In genomic region chr6:31971993-31972708, GRCh38 we compare ENCODE assay signal across 8 cellular contexts. TPM values are rescaled to one million over a fixed set of nuclear protein-coding genes. Genes with fewer than 3 reads are reported as not detected.
DNase-seq lines count a peak whose midpoint lies in the region; ATAC-seq and TF ChIP-seq lines count a peak whose summit lies in the region.

Gene DXO (minus strand): TSS chr6:31972138. CDS start chr6:31971675, 463 bp downstream.

- peak within 1 kb of the TSS; percentile 54 for H2BK5ac ChIP-seq in trophoblast cell (ENCODE audit: low read depth, low read length, poor library complexity)

- no peaks in the 10 kb centered on the region for H3K27me3 ChIP-seq in adipocyte (replicated peaks; ENCODE audit: control insufficient read depth, insufficient read depth, low read length)
- no peaks in the 10 kb centered on the region for H3K27me3 ChIP-seq in cardiac muscle cell
- no peaks in the 10 kb centered on the region for H3K27me3 ChIP-seq in trophoblast cell (ENCODE audit: insufficient read depth, low read length)
- no peaks in the 10 kb centered on the region for H3K27me3 ChIP-seq in transverse colon

- H3K9ac ChIP-seq in adipocyte (ENCODE audit: low read length) (peak within 1 kb of the TSS; percentile 96), trophoblast cell (ENCODE audit: low read length) (peak within 1 kb of the TSS; percentile 81)

- H3K23ac ChIP-seq in trophoblast cell (ENCODE audit: low read length) = no peak within 1 kb of the TSS

- in situ Hi-C loops in transverse colon (cut with MboI; ENCODE audit: low pct_ligation_motif_present in 1 of 4, low pct_unique_long_range_greater_than_20kb in 1 of 4, low sequenced_read_pairs in 3 of 4) = loop anchor here in 2 of 4 donors (25.0 kb wide), 1 partner anchor 90 kb away; no protein-coding TSS in a partner anchor

- peak within 1 kb of the TSS; percentile 85 for H4K12ac ChIP-seq in trophoblast cell (ENCODE audit: low read depth, low read length)

- peak within 1 kb of the TSS; percentile 77 for H4K8ac ChIP-seq in trophoblast cell (ENCODE audit: low read depth, low read length)

- peak; percentile 74 for TF ChIP-seq POLR2A in transverse colon (IDR thresholded peaks at IDR 0.05)

- H2AFZ ChIP-seq in trophoblast cell (ENCODE audit: insufficient read depth, low read length, poor library complexity) = peak within 1 kb of the TSS; percentile 80

- TF ChIP-seq EP300 in transverse colon (IDR thresholded peaks at IDR 0.05; ENCODE audit: low read depth) = peak; percentile 55

- H2AK5ac ChIP-seq in trophoblast cell (ENCODE audit: low read length) = peak within 1 kb of the TSS; percentile 49

- peaks cover 11% of the 10 kb centered on the region for H3K79me1 ChIP-seq in trophoblast cell (ENCODE audit: low read length)

- H3K79me2 ChIP-seq in trophoblast cell (ENCODE audit: control insufficient read depth, insufficient read depth, low read length, poor library complexity) = peaks cover 2% of the 10 kb centered on the region

- H3K36me3 ChIP-seq in adipocyte (ENCODE audit: control insufficient read depth, insufficient read depth, low read length, severe bottlenecking) (peaks cover 32% of the 10 kb centered on the region), cardiac muscle cell (peaks cover 4% of the 10 kb centered on the region), trophoblast cell (ENCODE audit: control insufficient read depth in 1 of 2, insufficient read depth in 2 of 2, low read length in 2 of 2) (peaks cover 34 to 36% of the 10 kb centered on the region in 2 experiments), transverse colon (peaks cover 0 to 16% (median 7%) of the 10 kb centered on the region in 4 donors)

- no peak within 1 kb of the TSS for H2BK12ac ChIP-seq in trophoblast cell (ENCODE audit: low read length)

- no CpG with 5 or more reads among the region's 62 CpGs for WGBS in trophoblast cell (ENCODE audit: extremely low coverage, insufficient coverage, insufficient read length)
- WGBS in transverse colon (ENCODE audit: low coverage in 1 of 2), 2 donors = 0% methylated on average over 43 of the region's 62 CpGs; no CpG with 5 or more reads in 1 of the 2 donors

- peak within 1 kb of the TSS; percentile 94 for H3K4me2 ChIP-seq in trophoblast cell (ENCODE audit: low read length)

- peak within 1 kb of the TSS; percentile 27 for H3K18ac ChIP-seq in trophoblast cell (ENCODE audit: low read length)

- H3K4me1 ChIP-seq in adipocyte (ENCODE audit: control insufficient read depth, insufficient read depth, low read length) = peaks cover 33% of the 10 kb centered on the region
- H3K4me1 ChIP-seq in cardiac muscle cell (ENCODE audit: low read depth) = peaks cover 5% of the 10 kb centered on the region
- peaks cover 9 to 12% of the 10 kb centered on the region in 2 experiments for H3K4me1 ChIP-seq in trophoblast cell (ENCODE audit: control insufficient read depth in 1 of 2, insufficient read depth in 2 of 2, low read length in 2 of 2)
- H3K4me1 ChIP-seq in transverse colon = peaks cover 23 to 25% (median 24%) of the 10 kb centered on the region in 4 donors

- DNase-seq in GM12865 (ENCODE audit: low read depth) = peak; percentile 99
- peak; percentile 73 for DNase-seq in NCI-H1417 treated with DMSO at 0.1 percent for 48 hours (lab: John Stamatoyannopoulos, UW)
- peak; percentile 96 for DNase-seq in SW480 (ENCODE audit: low spot score)
- DNase-seq in adipocyte (ENCODE audit: low read depth) = peak; percentile 99
- DNase-seq in cardiac muscle cell (ENCODE audit: low read depth in 1 of 2, low spot score in 1 of 2) = peak; percentile 99 to 100
- DNase-seq in trophoblast cell = peak; percentile 96 to 97
- DNase-seq in transverse colon = peak; percentile 97

- H3K4ac ChIP-seq in trophoblast cell (ENCODE audit: low read depth, low read length) = peak within 1 kb of the TSS; percentile 14

- intact Hi-C loops in transverse colon (cut with DNase I; ENCODE audit: low total_unique reads) = no loop called here

- peak within 1 kb of the TSS; percentile 74 for H3K14ac ChIP-seq in trophoblast cell (ENCODE audit: low read length)

- H4K91ac ChIP-seq in trophoblast cell (ENCODE audit: low read depth, low read length) = peak within 1 kb of the TSS; percentile 92

- ATAC-seq in HG02763 (IDR thresholded peaks at IDR 0.05; ENCODE audit: unreplicated experiment) = peak; percentile 83

- peak within 1 kb of the TSS; percentile 87 for H3K27ac ChIP-seq in cardiac muscle cell
- peak within 1 kb of the TSS; percentile 80 for H3K27ac ChIP-seq in trophoblast cell (ENCODE audit: low read depth, low read length)
- H3K27ac ChIP-seq in transverse colon = peak within 1 kb of the TSS; percentile 93 to 99 (median 96)

- H3K9me3 ChIP-seq in adipocyte (ENCODE audit: control insufficient read depth, low read length) (no peaks in the 10 kb centered on the region), cardiac muscle cell (ENCODE audit: low read depth) (no peaks in the 10 kb centered on the region), trophoblast cell (ENCODE audit: insufficient read depth, low read depth, low read length) (no peaks in the 10 kb centered on the region), transverse colon (no peaks in the 10 kb centered on the region)

- H2BK120ac ChIP-seq in trophoblast cell (ENCODE audit: insufficient read depth, low read length, poor library complexity) = peak within 1 kb of the TSS; percentile 35

- peak within 1 kb of the TSS; percentile 74 for H3K4me3 ChIP-seq in GM12865 (ENCODE audit: low read depth, low read length)
- peak within 1 kb of the TSS; percentile 87 for H3K4me3 ChIP-seq in adipocyte (ENCODE audit: low read length)
- H3K4me3 ChIP-seq in cardiac muscle cell = peak within 1 kb of the TSS; percentile 67
- peak within 1 kb of the TSS; percentile 87 for H3K4me3 ChIP-seq in trophoblast cell (ENCODE audit: low read depth, low read length)
- peak within 1 kb of the TSS; percentile 53 to 86 (median 64) for H3K4me3 ChIP-seq in transverse colon

- TF ChIP-seq CTCF in GM12865 (IDR thresholded peaks at IDR 0.05; ENCODE audit: insufficient read depth, low read depth, low read length, missing control alignments) = no peak
- no peak for TF ChIP-seq CTCF in cardiac muscle cell (IDR thresholded peaks at IDR 0.05; ENCODE audit: low read depth, low read length)
- no peak for TF ChIP-seq CTCF in transverse colon (IDR thresholded peaks at IDR 0.05)

RNA-seq across cellular contexts. Expression of gene DXO, which starts in this region (rescaled TPM):
- 36.7 and 44.9 TPM in 2 replicates for total RNA-seq in cardiac muscle cell
- 37.6 and 49.9 TPM in 2 replicates for polyA plus RNA-seq in cardiac muscle cell
- polyA plus RNA-seq in trophoblast cell (2013) = 15.6 and 18.1 TPM in 2 replicates
- 10 to 100 TPM; 17.5 to 29.9 (median 20.9) TPM for total RNA-seq in transverse colon

Comparison
In these comparisons a context has a peak if more than half of its experiments do, and no peak if none do; other contexts are left out.
1. Peak in every context shown above with its lines: DNase-seq, ATAC-seq, H3K4me3 ChIP-seq and H3K27ac ChIP-seq.